ENCODE assay signal across 8 cellular contexts in the genomic region with DNA sequence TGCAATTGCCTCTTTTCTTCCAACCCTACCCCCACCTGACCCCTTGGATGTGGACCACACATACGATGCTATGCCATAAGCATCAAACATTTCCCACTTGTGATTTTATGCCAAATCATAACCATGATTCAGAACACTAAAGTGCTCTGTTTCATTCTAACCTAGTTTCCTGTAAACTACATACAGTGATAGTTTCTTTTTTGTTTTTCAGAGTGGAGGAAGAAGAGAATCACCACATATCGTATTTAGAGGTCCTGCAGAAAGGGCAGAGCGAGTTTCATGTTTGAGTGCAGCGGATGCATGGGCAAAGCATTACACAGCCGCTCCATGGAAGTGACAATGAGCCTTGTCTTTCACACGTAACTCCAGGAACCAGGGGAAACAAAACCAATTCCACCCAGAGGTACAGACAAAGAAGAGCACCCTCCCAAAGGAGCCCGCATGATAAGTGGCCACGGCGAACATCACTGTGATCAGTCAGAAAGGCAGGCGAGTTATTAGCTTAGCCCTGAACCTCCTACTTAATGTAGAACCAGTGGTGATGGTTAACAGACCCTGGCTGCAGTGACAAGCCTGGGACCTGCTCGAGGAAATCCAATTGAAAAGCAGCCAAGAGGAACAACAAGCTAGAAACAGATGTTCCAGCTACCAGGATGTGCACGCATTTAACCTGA.
A peak's percentile ranks its signal among the peaks of the same experiment; 100 is the strongest.
DNase-seq lines count a peak whose midpoint lies in the region; ATAC-seq, FAIRE-seq and TF ChIP-seq lines count a peak whose summit lies in the region.

No MANE protein-coding gene starts in this region.

- H3K27me3 ChIP-seq in MM.1S (replicated peaks; ENCODE audit: insufficient read depth, low read length) (no peaks in the 10 kb centered on the region), HAP-1 (ENCODE audit: low read depth) (no peaks in the 10 kb centered on the region)

- H3K4me2 ChIP-seq in MM.1S (ENCODE audit: low read depth, low read length) = 0 out of 2 replicates have a peak overlapping the region, but pooled peaks have one; percentile 5

- ATAC-seq in GM18511 (IDR thresholded peaks at IDR 0.05; ENCODE audit: unreplicated experiment) (peak; percentile 84), GM21526 (IDR thresholded peaks at IDR 0.05; ENCODE audit: low FRiP score, unreplicated experiment) (peak; percentile 81), left colon (no peak)

- H3K9me3 ChIP-seq in MM.1S (replicated peaks; ENCODE audit: insufficient read depth, low read length) = no peaks in the 10 kb centered on the region
- no peaks in the 10 kb centered on the region for H3K9me3 ChIP-seq in HAP-1

- no peaks in the 10 kb centered on the region for H3K79me2 ChIP-seq in MM.1S (ENCODE audit: low read length)

- no peak for DNase-seq in MM.1S
- DNase-seq in glomerular visceral epithelial cell (ENCODE audit: extremely low spot score) = peak; percentile 64
- DNase-seq in left colon = no peak
- no peak for DNase-seq in HAP-1 (ENCODE audit: low spot score in 2 of 2)
- DNase-seq in HCEC 1CT = no peak
- DNase-seq in urothelium cell line (ENCODE audit: low spot score) = no peak

- no peak for FAIRE-seq in urothelium cell line (lab: Jason Lieb, UNC)

- no peaks in the 10 kb centered on the region for H3K36me3 ChIP-seq in MM.1S (replicated peaks; ENCODE audit: insufficient read depth, low read length)
- no peaks in the 10 kb centered on the region for H3K36me3 ChIP-seq in HAP-1 (replicated peaks)

- intact Hi-C loops in left colon (cut with DNase I, micrococcal nuclease) = no loop called here

- H3K9ac ChIP-seq in MM.1S (ENCODE audit: low read length) = no peak overlapping the region

- H3K4me3 ChIP-seq in MM.1S (ENCODE audit: low read length) = no peak overlapping the region
- no peak overlapping the region for H3K4me3 ChIP-seq in HAP-1

- no peak overlapping the region for H2AFZ ChIP-seq in MM.1S (ENCODE audit: low read length)

- in situ Hi-C loops in HAP-1 (cut with MboI; ENCODE audit: low sequenced_read_pairs) = no loop called here

- no peak overlapping the region for H3K27ac ChIP-seq in MM.1S (ENCODE audit: low read length)

- no peak for TF ChIP-seq CTCF in MM.1S (IDR thresholded peaks at IDR 0.05; ENCODE audit: low read length)

- no peaks in the 10 kb centered on the region for H4K20me1 ChIP-seq in MM.1S (ENCODE audit: insufficient read depth, low read length)

- no peaks in the 10 kb centered on the region for H3K9me2 ChIP-seq in MM.1S (replicated peaks; ENCODE audit: insufficient read depth, low read length)

- H3F3A ChIP-seq in MM.1S (ENCODE audit: insufficient read depth, low read length) = no peaks in the 10 kb centered on the region

- H3K4me1 ChIP-seq in MM.1S (ENCODE audit: low read length) (no peaks in the 10 kb centered on the region), HAP-1 (no peaks in the 10 kb centered on the region)
